Comparison of ENCODE assay signal across 8 cellular contexts in the genomic region with DNA sequence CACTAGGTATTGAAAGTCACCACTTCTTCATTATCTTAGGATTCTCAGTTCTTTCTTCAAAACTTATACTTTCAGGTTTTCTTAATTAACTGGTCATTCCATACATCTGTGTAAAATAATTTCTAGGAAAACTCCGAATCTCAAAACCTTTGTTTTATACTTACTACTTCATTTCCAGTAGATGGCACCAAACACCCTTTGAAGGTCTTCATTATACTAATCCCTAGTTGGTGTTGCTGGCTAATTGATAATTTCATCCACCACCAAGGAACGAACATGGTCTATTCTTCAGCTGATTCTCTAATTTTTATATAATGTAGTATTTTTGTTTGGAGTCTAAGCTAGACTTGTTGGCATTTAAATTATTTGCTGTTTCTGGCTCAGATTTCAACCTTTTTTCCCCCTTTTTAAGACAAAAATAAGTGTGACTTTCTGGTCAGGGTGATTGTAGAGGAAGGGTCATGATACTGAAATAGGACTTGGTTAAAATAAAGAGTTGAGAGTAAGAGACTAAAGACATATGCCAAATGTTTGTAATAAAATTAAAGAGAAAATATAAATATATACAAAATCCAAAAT. TPM values are rescaled to one million over a fixed set of nuclear protein-coding genes. Genes with fewer than 3 reads are reported as not detected.
DNase-seq lines count a peak whose midpoint lies in the region; ATAC-seq lines count a peak whose summit lies in the region.

No MANE protein-coding gene starts in this region.

- ATAC-seq in HG02759 (IDR thresholded peaks at IDR 0.05; ENCODE audit: unreplicated experiment) (no peak), GM21737 (IDR thresholded peaks at IDR 0.05; ENCODE audit: unreplicated experiment) (no peak)

- H3K4me3 Mint-ChIP-seq in T-helper 2 cell treated with Interferon-gamma antibody and Interleukin-4, amounts not matched to agents 5 μg/mL and 100 μg/mL, for 36 hours = no peak overlapping the region

- no peak overlapping the region for H2AK5ac ChIP-seq in mesenchymal stem cell (ENCODE audit: low read length, severe bottlenecking)

- H3K4me3 ChIP-seq in H7 (ENCODE audit: insufficient read depth, low read depth, low read length) (no peak overlapping the region), mesenchymal stem cell (ENCODE audit: insufficient read depth in 1 of 2, low read depth in 1 of 2, low read length in 2 of 2) (no peak overlapping the region)

- no peak overlapping the region for H2AFZ ChIP-seq in mesenchymal stem cell (ENCODE audit: low read depth, low read length)

- peaks cover 1% of the 10 kb centered on the region for H3K36me3 ChIP-seq in H7 (replicated peaks; ENCODE audit: control insufficient read depth, insufficient read depth, low read length)
- H3K36me3 ChIP-seq in mesenchymal stem cell (ENCODE audit: control insufficient read depth in 1 of 2, insufficient read depth in 2 of 2, low read depth in 1 of 2, low read length in 2 of 2) = peaks cover 10 to 57% of the 10 kb centered on the region in 2 experiments

- WGBS in mesenchymal stem cell = 0% methylated on average over 1 of the region's 2 CpGs

- peaks cover 16% of the 10 kb centered on the region for H3K4me1 Mint-ChIP-seq in T-helper 2 cell treated with Interferon-gamma antibody and Interleukin-4, amounts not matched to agents 5 μg/mL and 100 μg/mL, for 36 hours (ENCODE audit: low read depth)

- no peak overlapping the region for H4K8ac ChIP-seq in mesenchymal stem cell (ENCODE audit: low read length)

- no peaks in the 10 kb centered on the region for H3K27me3 Mint-ChIP-seq in T-helper 2 cell treated with Interferon-gamma antibody and Interleukin-4, amounts not matched to agents 5 μg/mL and 100 μg/mL, for 36 hours (ENCODE audit: low read depth)

- H3K14ac ChIP-seq in mesenchymal stem cell (ENCODE audit: low read length in 2 of 2) = no peak overlapping the region

- H4K91ac ChIP-seq in mesenchymal stem cell (ENCODE audit: low read length) = no peak overlapping the region

- H3K9ac ChIP-seq in mesenchymal stem cell (ENCODE audit: low read length) = peak overlapping the region; percentile 95

- H3K9me3 ChIP-seq in mesenchymal stem cell (ENCODE audit: control insufficient read depth, low read length) = no peaks in the 10 kb centered on the region

- H3K4ac ChIP-seq in mesenchymal stem cell (ENCODE audit: low read depth in 1 of 2, low read length in 2 of 2) = no peak overlapping the region

- no peak overlapping the region for H2BK120ac ChIP-seq in mesenchymal stem cell (ENCODE audit: low read depth, low read length)

- no peak overlapping the region for H3K27ac ChIP-seq in mesenchymal stem cell (ENCODE audit: low read length, poor library complexity, severe bottlenecking)

- peaks cover 33% of the 10 kb centered on the region for H3K36me3 Mint-ChIP-seq in T-helper 2 cell treated with Interferon-gamma antibody and Interleukin-4, amounts not matched to agents 5 μg/mL and 100 μg/mL, for 36 hours (ENCODE audit: low read depth)

- H3K23ac ChIP-seq in mesenchymal stem cell (ENCODE audit: low read length in 2 of 2) = no peak overlapping the region

- H2BK12ac ChIP-seq in mesenchymal stem cell (ENCODE audit: low read length in 2 of 2) = no peak overlapping the region

- H3K4me1 ChIP-seq in mesenchymal stem cell (ENCODE audit: control insufficient read depth, insufficient read depth, low read depth, low read length) = peaks cover 2% of the 10 kb centered on the region

- no peak overlapping the region for H3K4me2 ChIP-seq in mesenchymal stem cell (ENCODE audit: low read length, poor library complexity, severe bottlenecking)

- peaks cover 8% of the 10 kb centered on the region; the same call in 1 of the 2 replicates for H3K27me3 ChIP-seq in H7 (ENCODE audit: control insufficient read depth, insufficient read depth, low read length)
- no peaks in the 10 kb centered on the region for H3K27me3 ChIP-seq in mesenchymal stem cell (ENCODE audit: control insufficient read depth in 1 of 2, insufficient read depth in 1 of 2, low read length in 2 of 2)

- no peaks in the 10 kb centered on the region for H3K9me3 Mint-ChIP-seq in T-helper 2 cell treated with Interferon-gamma antibody and Interleukin-4, amounts not matched to agents 5 μg/mL and 100 μg/mL, for 36 hours

- no peak overlapping the region for H3K27ac Mint-ChIP-seq in T-helper 2 cell treated with Interferon-gamma antibody and Interleukin-4, amounts not matched to agents 5 μg/mL and 100 μg/mL, for 36 hours

- peaks cover 9% of the 10 kb centered on the region for H3K79me1 ChIP-seq in mesenchymal stem cell (replicated peaks; ENCODE audit: low read length, poor library complexity, severe bottlenecking)

- no peak overlapping the region for H3K18ac ChIP-seq in mesenchymal stem cell (ENCODE audit: low read depth in 1 of 2, low read length in 2 of 2)

- no peak overlapping the region for H2BK5ac ChIP-seq in mesenchymal stem cell (ENCODE audit: low read depth, low read length, poor library complexity, severe bottlenecking)

- peak; percentile 46 for DNase-seq in COR-L47 (lab: John Stamatoyannopoulos, UW)
- DNase-seq in H7 = peak; percentile 55
- peak; percentile 61 for DNase-seq in NCI-H748 (lab: John Stamatoyannopoulos, UW; ENCODE audit: unreplicated experiment)
- peak; percentile 66 for DNase-seq in central memory CD4-positive, alpha-beta T cell
- DNase-seq in mesenchymal stem cell = peak; percentile 76
- DNase-seq in T-helper 2 cell treated with Interferon-gamma antibody and Interleukin-4, amounts not matched to agents 5 μg/mL and 100 μg/mL, for 36 hours (ENCODE audit: low spot score) = no peak

- H2BK15ac ChIP-seq in mesenchymal stem cell (ENCODE audit: low read depth, poor library complexity, severe bottlenecking) = no peak overlapping the region

RNA-seq across cellular contexts. Expression of gene MXD1, which starts 2.8 kb away (rescaled TPM):
- 0.35 and 0.70 TPM in 2 replicates for total RNA-seq in H7 (2014; rRNA removed; shearing (Covaris generic))
- polyA plus RNA-seq in mesenchymal stem cell (2013, experiment 1 of 2) = 10.3 TPM
- 10.3 TPM for polyA plus RNA-seq in mesenchymal stem cell (2013, experiment 2 of 2)

RNA-seq across cellular contexts. Expression of gene SNRNP27, which starts 18.3 kb away (rescaled TPM):
- 41.9 and 50.4 TPM in 2 replicates for total RNA-seq in H7 (2014; rRNA removed; shearing (Covaris generic))
- polyA plus RNA-seq in mesenchymal stem cell (2013, experiment 1 of 2) = 91.2 TPM
- polyA plus RNA-seq in mesenchymal stem cell (2013, experiment 2 of 2) = 89.1 TPM

RNA-seq across cellular contexts. Expression of gene ASPRV1, which starts 49.4 kb away (rescaled TPM):
- 0.70 and 0.90 TPM in 2 replicates for total RNA-seq in H7 (2014; rRNA removed; shearing (Covaris generic))
- polyA plus RNA-seq in mesenchymal stem cell (2013, experiment 1 of 2) = 0.08 TPM
- polyA plus RNA-seq in mesenchymal stem cell (2013, experiment 2 of 2) = 0.15 TPM
